In genomic region chr14:98614741-98615140, GRCh38 we compare ENCODE assay signal across 34 cellular contexts.
"Had no signal": no experiment of that assay in that cellular context is flagged by ENCODE, and none has a peak within 500 bp of the region (broad histone marks: within the 10 kb centered on the region; RNA-seq: fewer than 3 reads in every experiment).

No MANE protein-coding gene starts in this region.

- H3K4me3 Mint-ChIP-seq: activated B cell treated with CpG ODN at 0.5 μM for 24 hours; activated CD4-positive, alpha-beta memory T cell treated with anti-CD3 and anti-CD28 coated beads for 36 hours; activated CD4-positive, alpha-beta T cell treated with anti-CD3 and anti-CD28 coated beads, Interleukin-2, amount 10 ng/mL, durations not matched to agents 24 days and 14 days; activated CD8-positive, alpha-beta T cell treated with anti-CD3 and anti-CD28 coated beads for 36 hours; activated naive CD4-positive, alpha-beta T cell treated with anti-CD3 and anti-CD28 coated beads for 36 hours; activated naive CD8-positive, alpha-beta T cell treated with anti-CD3 and anti-CD28 coated beads for 36 hours; activated T-cell treated with anti-CD3 and anti-CD28 coated beads, Interleukin-2, amount 50 U/mL, for 4 hours; activated T-cell treated with anti-CD3 and anti-CD28 coated beads, Interleukin-2, amount 50 U/mL, for 72 hours; activated T-helper 1 cell treated with anti-CD3 and anti-CD28 coated beads, Interleukin-12 subunit alpha, Interleukin-12 subunit beta, Interleukin-2, Interleukin-4 antibody, amounts not matched to agents 30 ng/mL and 10 ng/mL and 1 ng/mL, durations not matched to agents 14 hours and 24 hours and 36 hours; activated T-helper 17 cell treated with anti-CD3 and anti-CD28 coated beads, Interleukin-2, amount 50 U/mL, for 72 hours; T-helper 1 cell treated with Interleukin-12 subunit alpha and Interleukin-12 subunit beta and Interleukin-4 antibody, amounts not matched to agents 30 μg/mL and 1 μg/mL, for 36 hours; T-helper 2 cell treated with Interferon-gamma antibody and Interleukin-4, amounts not matched to agents 5 μg/mL and 100 μg/mL, for 36 hours had no signal

- H3K27ac ChIP-seq: adrenal gland, body of pancreas, brain microvascular endothelial cell, breast epithelium, VCaP had no signal

- H3K36me3 ChIP-seq: adrenal gland, brain microvascular endothelial cell, breast epithelium had no signal

- DNase-seq: activated B cell treated with CpG ODN at 0.5 μM for 24 hours; activated CD4-positive, alpha-beta memory T cell treated with anti-CD3 and anti-CD28 coated beads for 36 hours; activated CD4-positive, alpha-beta T cell treated with anti-CD3 and anti-CD28 coated beads for 4 hours; activated CD4-positive, alpha-beta T cell treated with anti-CD3 and anti-CD28 coated beads, Interleukin-2, amount 10 ng/mL, durations not matched to agents 24 days and 14 days; activated CD4-positive, alpha-beta T cell treated with anti-CD3 and anti-CD28 coated beads, Interleukin-2, amount 50 U/mL, for 1 hour; activated CD4-positive, alpha-beta T cell treated with anti-CD3 and anti-CD28 coated beads, Interleukin-2, amount 50 U/mL, for 4 hours; activated CD4-positive, CD25-positive, alpha-beta regulatory T cell treated with anti-CD3 and anti-CD28 coated beads, Interleukin-2, amount 50 U/mL, for 72 hours; activated CD8-positive, alpha-beta memory T cell treated with anti-CD3 and anti-CD28 coated beads, Interleukin-2, amount 50 U/mL, for 4 hours; activated CD8-positive, alpha-beta T cell treated with anti-CD3 and anti-CD28 coated beads for 36 hours; activated effector memory CD4-positive, alpha-beta T cell treated with anti-CD3 and anti-CD28 coated beads, Interleukin-2, amount 50 U/mL, for 16 hours; activated gamma-delta T cell treated with Interleukin-2 at 50 U/mL for 16 hours; activated naive CD4-positive, alpha-beta T cell; activated naive CD4-positive, alpha-beta T cell treated with anti-CD3 and anti-CD28 coated beads for 36 hours; activated naive CD4-positive, alpha-beta T cell treated with anti-CD3 and anti-CD28 coated beads, Interleukin-2, amount 50 U/mL, for 16 hours; activated naive CD8-positive, alpha-beta T cell treated with anti-CD3 and anti-CD28 coated beads for 36 hours; activated T-cell treated with anti-CD3 and anti-CD28 coated beads for 4 hours; activated T-cell treated with anti-CD3 and anti-CD28 coated beads, Interleukin-2, amount 50 U/mL, for 1 hour; activated T-cell treated with anti-CD3 and anti-CD28 coated beads, Interleukin-2, amount 50 U/mL, for 4 hours; activated T-cell treated with anti-CD3 and anti-CD28 coated beads, Interleukin-2, amount 50 U/mL, for 72 hours; adrenal gland; amniotic stem cell; body of pancreas; brain microvascular endothelial cell; central memory CD4-positive, alpha-beta T cell; T-helper 1 cell; T-helper 2 cell; T-helper 9 cell had no signal

- H3K9me3 ChIP-seq: body of pancreas, breast epithelium had no signal

- H3K27me3 Mint-ChIP-seq: activated B cell treated with CpG ODN at 0.5 μM for 24 hours; activated CD4-positive, alpha-beta memory T cell treated with anti-CD3 and anti-CD28 coated beads for 36 hours; activated CD4-positive, alpha-beta T cell treated with anti-CD3 and anti-CD28 coated beads, Interleukin-2, amount 10 ng/mL, durations not matched to agents 24 days and 14 days; activated CD8-positive, alpha-beta T cell treated with anti-CD3 and anti-CD28 coated beads for 36 hours; activated naive CD8-positive, alpha-beta T cell treated with anti-CD3 and anti-CD28 coated beads for 36 hours; activated T-helper 17 cell treated with anti-CD3 and anti-CD28 coated beads, Interleukin-2, amount 50 U/mL, for 72 hours had no signal

- H3K27ac Mint-ChIP-seq: activated B cell treated with CpG ODN at 0.5 μM for 24 hours; activated CD4-positive, alpha-beta memory T cell treated with anti-CD3 and anti-CD28 coated beads for 36 hours; activated CD4-positive, alpha-beta T cell treated with anti-CD3 and anti-CD28 coated beads, Interleukin-2, amount 10 ng/mL, durations not matched to agents 24 days and 14 days; activated CD8-positive, alpha-beta T cell treated with anti-CD3 and anti-CD28 coated beads for 36 hours; activated naive CD4-positive, alpha-beta T cell treated with anti-CD3 and anti-CD28 coated beads for 36 hours; activated naive CD4-positive, alpha-beta T cell treated with anti-CD3 and anti-CD28 coated beads, Interleukin-2, amount 50 U/mL, for 72 hours; activated naive CD8-positive, alpha-beta T cell treated with anti-CD3 and anti-CD28 coated beads for 36 hours; activated T-cell treated with anti-CD3 and anti-CD28 coated beads, Interleukin-2, amount 50 U/mL, for 72 hours; activated T-helper 1 cell treated with anti-CD3 and anti-CD28 coated beads, Interleukin-12 subunit alpha, Interleukin-12 subunit beta, Interleukin-2, Interleukin-4 antibody, amounts not matched to agents 30 ng/mL and 10 ng/mL and 1 ng/mL, durations not matched to agents 14 hours and 24 hours and 36 hours; activated T-helper 17 cell treated with anti-CD3 and anti-CD28 coated beads, Interleukin-2, amount 50 U/mL, for 72 hours; T-helper 1 cell treated with Interleukin-12 subunit alpha and Interleukin-12 subunit beta and Interleukin-4 antibody, amounts not matched to agents 30 μg/mL and 1 μg/mL, for 36 hours; T-helper 2 cell treated with Interferon-gamma antibody and Interleukin-4, amounts not matched to agents 5 μg/mL and 100 μg/mL, for 36 hours had no signal

- H3K4me1 Mint-ChIP-seq: activated B cell treated with CpG ODN at 0.5 μM for 24 hours; activated CD4-positive, alpha-beta T cell treated with anti-CD3 and anti-CD28 coated beads, Interleukin-2, amount 10 ng/mL, durations not matched to agents 24 days and 14 days; activated naive CD8-positive, alpha-beta T cell treated with anti-CD3 and anti-CD28 coated beads for 36 hours; activated T-helper 17 cell treated with anti-CD3 and anti-CD28 coated beads, Interleukin-2, amount 50 U/mL, for 72 hours had no signal

- H3K4me3 ChIP-seq: adrenal gland, body of pancreas, breast epithelium had no signal

- H3K4me1 ChIP-seq: adrenal gland, body of pancreas, breast epithelium had no signal

- H3K9me3 Mint-ChIP-seq: activated T-cell treated with anti-CD3 and anti-CD28 coated beads, Interleukin-2, amount 50 U/mL, for 4 hours; activated T-helper 1 cell treated with anti-CD3 and anti-CD28 coated beads, Interleukin-12 subunit alpha, Interleukin-12 subunit beta, Interleukin-2, Interleukin-4 antibody, amounts not matched to agents 30 ng/mL and 10 ng/mL and 1 ng/mL, durations not matched to agents 14 hours and 24 hours and 36 hours; T-helper 1 cell treated with Interleukin-12 subunit alpha and Interleukin-12 subunit beta and Interleukin-4 antibody, amounts not matched to agents 30 μg/mL and 1 μg/mL, for 36 hours; T-helper 2 cell treated with Interferon-gamma antibody and Interleukin-4, amounts not matched to agents 5 μg/mL and 100 μg/mL, for 36 hours had no signal

- H3K36me3 Mint-ChIP-seq: activated CD4-positive, alpha-beta memory T cell treated with anti-CD3 and anti-CD28 coated beads for 36 hours; activated naive CD4-positive, alpha-beta T cell treated with anti-CD3 and anti-CD28 coated beads, Interleukin-2, amount 50 U/mL, for 72 hours had no signal
